In genomic region chr2:142754182-142754581, GRCh38 we compare ENCODE assay signal across 23 cellular contexts.
A peak's percentile ranks its signal among the peaks of the same experiment; 100 is the strongest.
DNase-seq lines count a peak whose midpoint lies in the region; ATAC-seq, FAIRE-seq and TF ChIP-seq lines count a peak whose summit lies in the region.
"Had no signal": no experiment of that assay in that cellular context is flagged by ENCODE, and none has a peak within 500 bp of the region (broad histone marks: within the 10 kb centered on the region; RNA-seq: fewer than 3 reads in every experiment).

No MANE protein-coding gene starts in this region.

- intact Hi-C loops in PC-3 (cut with micrococcal nuclease), result loop anchor here (1.0 kb wide), 1 partner anchor 120 kb away; no protein-coding TSS in a partner anchor

- TF ChIP-seq RAD21 in A549 (conservative IDR thresholded peaks at IDR 0.05 in 1 of 2, IDR thresholded peaks at IDR 0.05 in 1 of 2), result no peak; a peak in 1 of 5 replicates

- no peaks in the 10 kb centered on the region for H3K27me3 ChIP-seq in PC-3 (ENCODE audit: low read length)
- H3K27me3 ChIP-seq: MG63 had no signal

- peak overlapping the region; percentile 32 for H3K4me2 ChIP-seq in A549
- H3K4me2 ChIP-seq in PC-3 (ENCODE audit: low read length), result no peak overlapping the region
- H3K4me2 ChIP-seq: KMS-11 had no signal

- CTCF ChIA-PET in A549 (lab: Yijun Ruan, JAX) (no interaction called here), PC-3 (lab: Charles Lee) (no interaction called here)

- no peaks in the 10 kb centered on the region for H3K79me2 ChIP-seq in PC-3 (ENCODE audit: low read length)

- no peak overlapping the region for H2AFZ ChIP-seq in PC-3 (ENCODE audit: low read length)
- H2AFZ ChIP-seq: GM23248 had no signal

- H3F3A ChIP-seq in PC-3 (ENCODE audit: low read length, unreplicated experiment), result no peaks in the 10 kb centered on the region

- no peaks in the 10 kb centered on the region for H3K9me2 ChIP-seq in PC-3 (replicated peaks; ENCODE audit: low read length)

- TF ChIP-seq CTCF in A549 (IDR thresholded peaks at IDR 0.05), result no peak
- no peak for TF ChIP-seq CTCF in PC-3 (conservative IDR thresholded peaks at IDR 0.05; ENCODE audit: low read depth, low read length)
- no peak for TF ChIP-seq CTCF in fibroblast of villous mesenchyme (IDR thresholded peaks at IDR 0.05; ENCODE audit: insufficient read depth, low read depth, low read length)

- no peaks in the 10 kb centered on the region for H4K20me1 ChIP-seq in PC-3 (ENCODE audit: low read length)

- no peak for FAIRE-seq in A549 (lab: Jason Lieb, UNC)
- peak; percentile 66 for FAIRE-seq in H54 (lab: Jason Lieb, UNC)
- FAIRE-seq: RCC 7860 had no signal

- H3K27ac ChIP-seq in A549 (peak overlapping the region in 1 of 2 experiments; percentile 44; a peak in 2 of 6 replicates), PC-3 (ENCODE audit: low read length) (no peak overlapping the region)
- H3K27ac ChIP-seq: C4-2B, GM23248, KMS-11 had no signal

- H3K9ac ChIP-seq in PC-3 (ENCODE audit: low read length), result no peak overlapping the region
- H3K9ac ChIP-seq: GM23248, KMS-11 had no signal

- DNase-seq in A549 (ENCODE audit: low read depth in 1 of 2, low spot score in 1 of 2) (peak in 1 of 2 experiments; percentile 78), H54 (ENCODE audit: insufficient read length, low spot score) (no peak), PC-3 (peak; percentile 58), fibroblast of villous mesenchyme (ENCODE audit: low read depth) (peak; percentile 4), NCI-H1417 (lab: John Stamatoyannopoulos, UW) (no peak), NCI-H524 (lab: John Stamatoyannopoulos, UW) (no peak), erythroblast (lab: John Stamatoyannopoulos, UW) (no peak), SHP77 treated with DMSO at 0.1 percent for 48 hours (lab: John Stamatoyannopoulos, UW) (no peak)
- DNase-seq: 8988T; CD8-positive, alpha-beta memory T cell; EL; GF-D8; MG63; NCI-H1417 treated with DMSO at 0.1 percent for 48 hours; NCI-H187; NCI-H2107; NCI-H510A; NCI-H748 treated with DMSO at 0.1 percent for 48 hours; NK-92 treated with Interleukin-12 subunit alpha and Interleukin-12 subunit beta, amount 100 ng/mL, for 24 hours had no signal

- TF ChIP-seq POLR2A in A549 (IDR thresholded peaks at IDR 0.05; ENCODE audit: low read length) (no peak), H54 (IDR thresholded peaks at IDR 0.05; ENCODE audit: low read depth, low read length) (no peak), erythroblast (IDR thresholded peaks at IDR 0.05; ENCODE audit: low read length) (no peak)

- H3K4me3 ChIP-seq in A549 (no peak overlapping the region), PC-3 (ENCODE audit: low read length) (no peak overlapping the region), fibroblast of villous mesenchyme (ENCODE audit: low read depth, low read length) (no peak overlapping the region)
- H3K4me3 ChIP-seq: GM23248, MG63 had no signal

- ATAC-seq in A549 (peak in 1 of 2 experiments; percentile 81; a peak in 3 of 6 replicates), PC-3 (peak; percentile 85)

- POLR2A ChIA-PET in A549 (lab: Yijun Ruan, JAX) (no interaction called here), PC-3 (lab: Charles Lee; ENCODE audit: unreplicated experiment) (no interaction called here)

- H3K4me1 ChIP-seq in A549, result peaks cover 65% of the 10 kb centered on the region
- peaks cover 24% of the 10 kb centered on the region for H3K4me1 ChIP-seq in PC-3 (ENCODE audit: insufficient read depth, low read length)

- no TSS peak for BruUV-seq in PC-3 (replicated peaks; lab: Mats Ljungman, UMichigan)

- H3K9me3 ChIP-seq in A549 (peaks cover 3% of the 10 kb centered on the region; the same call in 1 of the 3 replicates), PC-3 (ENCODE audit: low read length) (no peaks in the 10 kb centered on the region)
- H3K9me3 ChIP-seq: MG63 had no signal

- 9% methylated on average over 1 of the region's 1 CpG for WGBS in A549 (ENCODE audit: missing lambda C conversion rate)

- no peak for TF ChIP-seq EP300 in A549 (IDR thresholded peaks at IDR 0.05)

- no peaks in the 10 kb centered on the region for H3K36me3 ChIP-seq in PC-3 (ENCODE audit: low read depth, low read length)
- H3K36me3 ChIP-seq: MG63 had no signal

TF ChIP-seq in A549, 52 proteins besides CTCF, POLR2A, EP300 and RAD21:
- TF ChIP-seq BCL3 (IDR thresholded peaks at IDR 0.05) (0 out of 3 replicates have a peak, but pooled peaks have one; percentile 26), GATA3 (IDR thresholded peaks at IDR 0.05; ENCODE audit: borderline replicate concordance) (peak; percentile 76), FOSL2 (IDR thresholded peaks at IDR 0.05) (no peak), FOSL2 (CRISPR knock-in tag; IDR thresholded peaks at IDR 0.05) (peak; percentile 58)
- TF ChIP-seq, protein P1, sequence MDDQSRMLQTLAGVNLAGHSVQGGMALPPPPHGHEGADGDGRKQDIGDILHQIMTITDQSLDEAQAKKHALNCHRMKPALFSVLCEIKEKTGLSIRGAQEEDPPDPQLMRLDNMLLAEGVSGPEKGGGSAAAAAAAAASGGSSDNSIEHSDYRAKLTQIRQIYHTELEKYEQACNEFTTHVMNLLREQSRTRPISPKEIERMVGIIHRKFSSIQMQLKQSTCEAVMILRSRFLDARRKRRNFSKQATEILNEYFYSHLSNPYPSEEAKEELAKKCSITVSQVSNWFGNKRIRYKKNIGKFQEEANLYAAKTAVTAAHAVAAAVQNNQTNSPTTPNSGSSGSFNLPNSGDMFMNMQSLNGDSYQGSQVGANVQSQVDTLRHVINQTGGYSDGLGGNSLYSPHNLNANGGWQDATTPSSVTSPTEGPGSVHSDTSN (IDR thresholded peaks at IDR 0.05), result no peak

Comparison
In these comparisons a context has a peak if more than half of its experiments do, and no peak if none do; other contexts are left out.
1. DNase-seq: peak in PC-3 (single experiment) and fibroblast of villous mesenchyme (single experiment); none in H54 (single experiment), NCI-H1417 (0 of 3), NCI-H524 (0 of 2), erythroblast (0 of 2) and SHP77 treated with DMSO at 0.1 percent for 48 hours (single experiment).